Comparison of ENCODE assay signal across 1 cellular context in genomic region chr4:6574747-6575502, GRCh38.
A peak's percentile ranks its signal among the peaks of the same experiment; 100 is the strongest.
TF ChIP-seq lines count a peak whose summit lies in the region.

Gene MAN2B2 (plus strand): TSS chr4:6575189. CDS start chr4:6575211, 22 bp downstream.

TF ChIP-seq in K562, 482 proteins besides CTCF, POLR2A, EP300 and RAD21 (continued from another document and continues in another):
- TF ChIP-seq RREB1 (CRISPR knock-in tag; IDR thresholded peaks at IDR 0.05), result peak; percentile 13; the same call in 1 of the 2 replicates
- no peak for TF ChIP-seq ZBTB43 (CRISPR knock-in tag; IDR thresholded peaks at IDR 0.05)
- TF ChIP-seq ZFX (CRISPR knock-in tag; IDR thresholded peaks at IDR 0.05), result peak; percentile 93
- no peak for TF ChIP-seq USF1 (CRISPR knock-in tag; IDR thresholded peaks at IDR 0.05)
- TF ChIP-seq E2F5 (CRISPR knock-in tag; IDR thresholded peaks at IDR 0.05), result no peak
- TF ChIP-seq SETDB1 (IDR thresholded peaks at IDR 0.05; ENCODE audit: low read length), result no peak
- TF ChIP-seq ZNF609 (CRISPR knock-in tag; IDR thresholded peaks at IDR 0.05; ENCODE audit: borderline replicate concordance), result 0 out of 2 replicates have a peak, but pooled peaks have one; percentile 25
- peak; percentile 27; the same call in 1 of the 2 replicates for TF ChIP-seq ZNF511 (CRISPR knock-in tag; IDR thresholded peaks at IDR 0.05)
- TF ChIP-seq ELF2 (CRISPR knock-in tag; IDR thresholded peaks at IDR 0.05), result peak; percentile 96
- 0 out of 2 replicates have a peak, but pooled peaks have one; percentile 25 for TF ChIP-seq ZBTB7A (IDR thresholded peaks at IDR 0.05; ENCODE audit: borderline replicate concordance, control insufficient read depth, low read depth, low read length)
- TF ChIP-seq PKNOX1 (IDR thresholded peaks at IDR 0.05), result 0 out of 2 replicates have a peak, but pooled peaks have one; percentile 10
- no peak for TF ChIP-seq TSC22D4 (tag; IDR thresholded peaks at IDR 0.05)
- TF ChIP-seq RB1 (IDR thresholded peaks at IDR 0.05; ENCODE audit: low read depth), result peak; percentile 60
- TF ChIP-seq KLF1 (tag; IDR thresholded peaks at IDR 0.05), result peak; percentile 26; the same call in 1 of the 2 replicates
- peak; percentile 65 for TF ChIP-seq PRDM10 (IDR thresholded peaks at IDR 0.05; ENCODE audit: partially characterized antibody)
- peak; percentile 56; the same call in 1 of the 2 replicates for TF ChIP-seq POLR2AphosphoS5 (IDR thresholded peaks at IDR 0.05; ENCODE audit: control insufficient read depth, insufficient read depth, low read depth, low read length)
- TF ChIP-seq POLR2G (IDR thresholded peaks at IDR 0.05; ENCODE audit: low read depth, low read length), result peak; percentile 88
- TF ChIP-seq CTBP1 (IDR thresholded peaks at IDR 0.05; ENCODE audit: borderline replicate concordance), result peak; percentile 38; the same call in 1 of the 2 replicates
- TF ChIP-seq RBM25 (IDR thresholded peaks at IDR 0.05; ENCODE audit: low read depth, low read length, severe bottlenecking), result peak; percentile 33
- peak; percentile 82 for TF ChIP-seq ARID4B (CRISPR knock-in tag; IDR thresholded peaks at IDR 0.05)
- no peak for TF ChIP-seq ZC3H11A (IDR thresholded peaks at IDR 0.05; ENCODE audit: low read depth, low read length)
- TF ChIP-seq MTA3 (IDR thresholded peaks at IDR 0.05; ENCODE audit: borderline replicate concordance), result 0 out of 2 replicates have a peak, but pooled peaks have one; percentile 37
- TF ChIP-seq POLR2B (IDR thresholded peaks at IDR 0.05; ENCODE audit: low read depth, partially characterized antibody), result peak; percentile 68
- peak; percentile 93 for TF ChIP-seq TOE1 (IDR thresholded peaks at IDR 0.05; ENCODE audit: borderline replicate concordance)
- no peak for TF ChIP-seq TOE1 (CRISPR knock-in tag; IDR thresholded peaks at IDR 0.05; ENCODE audit: borderline replicate concordance, low read depth)
